ENCODE assay signal across 8 cellular contexts in the genomic region with DNA sequence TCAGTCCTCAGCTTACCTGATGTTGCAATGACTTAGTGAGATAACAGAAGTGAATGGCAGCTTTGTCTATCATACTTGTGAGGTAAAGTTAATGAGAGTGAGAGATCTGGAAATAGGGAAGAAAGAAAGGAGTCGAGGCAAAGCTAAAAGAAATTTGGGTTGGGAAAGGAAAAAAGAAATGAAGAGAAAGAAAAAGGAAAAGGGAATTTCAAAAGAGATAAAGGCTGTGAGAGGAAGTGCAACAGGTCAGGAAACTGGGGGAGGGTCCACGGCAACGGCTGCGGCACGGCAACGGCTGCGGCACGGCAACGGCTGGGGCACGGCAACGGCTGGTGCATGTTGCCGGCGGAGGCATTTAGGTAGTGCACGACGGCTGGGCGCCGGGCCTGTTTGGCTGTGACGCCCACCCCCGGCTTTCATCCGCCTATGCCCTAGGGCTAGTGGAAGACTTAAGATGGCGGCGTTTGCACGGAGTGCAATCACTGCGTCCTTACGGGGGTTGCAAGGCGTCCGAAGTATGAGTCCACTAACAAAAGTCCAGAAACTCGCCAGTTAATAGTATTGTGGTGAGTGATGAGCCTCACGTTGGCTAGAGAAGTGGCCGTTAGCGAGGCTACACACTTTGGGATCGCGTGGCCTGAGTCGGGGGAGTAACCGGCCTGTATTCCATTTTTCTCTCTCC.
DNase-seq lines count a peak whose midpoint lies in the region; ATAC-seq, FAIRE-seq and TF ChIP-seq lines count a peak whose summit lies in the region.

No MANE protein-coding gene starts in this region.

- H3K9me3 Mint-ChIP-seq in activated B cell treated with CpG ODN at 0.5 μM for 24 hours, result no peaks in the 10 kb centered on the region

- peak overlapping the region; percentile 95 for H3K4me3 Mint-ChIP-seq in activated B cell treated with CpG ODN at 0.5 μM for 24 hours

- peak overlapping the region; percentile 94 for H3K27ac Mint-ChIP-seq in activated B cell treated with CpG ODN at 0.5 μM for 24 hours

- ATAC-seq in GM18907 (IDR thresholded peaks at IDR 0.05; ENCODE audit: unreplicated experiment), result peak; percentile 99
- peak; percentile 97 for ATAC-seq in HG03139 (IDR thresholded peaks at IDR 0.05; ENCODE audit: unreplicated experiment)
- peak; percentile 99 for ATAC-seq in activated B cell treated with CpG ODN at 0.5 μM for 24 hours (ENCODE audit: low read depth)

- H3K36me3 Mint-ChIP-seq in activated B cell treated with CpG ODN at 0.5 μM for 24 hours (ENCODE audit: low read depth), result peaks cover 13% of the 10 kb centered on the region

- no peak for TF ChIP-seq CTCF in activated B cell treated with CpG ODN at 0.5 μM for 24 hours (IDR thresholded peaks at IDR 0.05)

- FAIRE-seq in islet of Langerhans (lab: Jason Lieb, UNC), result peak; percentile 30

- peaks cover 21% of the 10 kb centered on the region for H3K4me1 Mint-ChIP-seq in activated B cell treated with CpG ODN at 0.5 μM for 24 hours

- DNase-seq in AG08395 (ENCODE audit: low spot score), result peak; percentile 95
- peak; percentile 47 for DNase-seq in NCI-H2196 treated with DMSO at 0.1 percent for 48 hours (lab: John Stamatoyannopoulos, UW; ENCODE audit: unreplicated experiment)
- peak; percentile 68 for DNase-seq in activated B cell treated with CpG ODN at 0.5 μM for 24 hours
- peak; percentile 87 for DNase-seq in central memory CD4-positive, alpha-beta T cell
- peak; percentile 76 for DNase-seq in stimulated activated CD4-positive, alpha-beta T cell treated with anti-CD3 and anti-CD28 coated beads, Interleukin-12 subunit alpha, Interleukin-12 subunit beta, amount 100 ng/mL, for 4 hours

- intact Hi-C loops in activated B cell treated with CpG ODN at 0.5 μM for 24 hours (cut with micrococcal nuclease), result loop anchor here (1.0 to 2.0 kb wide), 4 partner anchors 348 to 1371 kb away; a partner anchor contains a TSS

- CTCF ChIA-PET in activated B cell treated with CpG ODN at 0.5 μM for 24 hours (lab: Charles Lee), result interaction anchor here (0.5 kb wide), 1 partner anchor 438 kb away, joined by 4 read pairs; no protein-coding TSS in a partner anchor

- POLR2A ChIA-PET in activated B cell treated with CpG ODN at 0.5 μM for 24 hours (lab: Charles Lee), result interaction anchor here (0.6 kb wide), 1 partner anchor 660 kb away, joined by 5 read pairs; no protein-coding TSS in a partner anchor

- H3K27me3 Mint-ChIP-seq in activated B cell treated with CpG ODN at 0.5 μM for 24 hours, result no peaks in the 10 kb centered on the region

Comparison
In these comparisons a context has a peak if more than half of its experiments do, and no peak if none do; other contexts are left out.
1. Peak in every context shown above with its lines: DNase-seq and ATAC-seq.